ENCODE assay signal across 19 cellular contexts in genomic region chr7:50667789-50668226, GRCh38.
DNase-seq lines count a peak whose midpoint lies in the region; ATAC-seq and TF ChIP-seq lines count a peak whose summit lies in the region.
"Had no signal": no experiment of that assay in that cellular context is flagged by ENCODE, and none has a peak within 500 bp of the region (broad histone marks: within the 10 kb centered on the region; RNA-seq: fewer than 3 reads in every experiment).

No MANE protein-coding gene starts in this region.

- TF ChIP-seq POLR2A in breast epithelium (IDR thresholded peaks at IDR 0.05) (no peak), GM18505 (IDR thresholded peaks at IDR 0.05; ENCODE audit: borderline replicate concordance, extremely low read depth, insufficient read depth, insufficient read length) (no peak)

- H3K27ac Mint-ChIP-seq in CD14-positive monocyte = no peak overlapping the region

- dilution Hi-C loops in mammary epithelial cell (cut with HindIII; ENCODE audit: low sequenced_read_pairs) = no loop called here

- H3K36me3 ChIP-seq in breast epithelium = no peaks in the 10 kb centered on the region
- H3K36me3 ChIP-seq in mammary epithelial cell (ENCODE audit: insufficient read depth, low read length) = no peaks in the 10 kb centered on the region
- H3K36me3 ChIP-seq in left ventricle myocardium inferior = peaks cover 6% of the 10 kb centered on the region
- H3K36me3 ChIP-seq in psoas muscle (ENCODE audit: insufficient read depth in 1 of 2, low read depth in 1 of 2) = peaks cover 0 to 6% of the 10 kb centered on the region in 2 donors

- 63% methylated on average over 5 of the region's 5 CpGs for WGBS in mammary epithelial cell (ENCODE audit: low coverage, missing lambda C conversion rate)
- WGBS in psoas muscle, 3 donors = 8 to 19% (median 9%) methylated on average over 5 of the region's 5 CpGs

- BruUV-seq in mammary epithelial cell (replicated peaks; lab: Mats Ljungman, UMichigan) = no TSS peak

- H3K27me3 ChIP-seq in breast epithelium (no peaks in the 10 kb centered on the region), mammary epithelial cell (ENCODE audit: insufficient read depth, low read length) (peaks cover 2% of the 10 kb centered on the region), left ventricle myocardium inferior (ENCODE audit: low read depth) (no peaks in the 10 kb centered on the region), psoas muscle (ENCODE audit: insufficient read depth in 3 of 3, low read length in 2 of 3) (no peaks in the 10 kb centered on the region)

- peak in 1 of 2 donors; percentile 51 for DNase-seq in breast epithelium (ENCODE audit: low spot score in 2 of 2)
- DNase-seq in mammary epithelial cell = no peak
- DNase-seq in left ventricle myocardium inferior = peak; percentile 50
- peak; percentile 50 to 86 for DNase-seq in psoas muscle
- no peak for DNase-seq in CD14-positive monocyte (ENCODE audit: low spot score)
- no peak for DNase-seq in SHP77 (lab: John Stamatoyannopoulos, UW)
- no peak for DNase-seq in stimulated activated naive CD4-positive, alpha-beta T cell (lab: John Stamatoyannopoulos, UW)
- DNase-seq: activated CD4-positive, alpha-beta T cell treated with anti-CD3 and anti-CD28 coated beads, Interleukin-2, amount 50 U/mL, for 48 hours; activated gamma-delta T cell treated with Interleukin-2 at 50 U/mL for 16 hours; Calu3; islet precursor cell; NCI-H146; NCI-H524 treated with DMSO at 0.1 percent for 48 hours; RPMI8226; stimulated activated CD4-positive, alpha-beta T cell treated with anti-CD3 and anti-CD28 coated beads, Interleukin-4, amount 100 ng/mL, for 1 hour; stimulated activated naive CD8-positive, alpha-beta T cell treated with anti-CD3 and anti-CD28 coated beads, Interleukin-15, Interleukin-2, amounts not matched to agents 100 U/mL and 50 U/mL, for 24 hours; T1000 had no signal

- peaks cover 0 to 17% of the 10 kb centered on the region in 2 donors for H3K4me1 ChIP-seq in breast epithelium
- H3K4me1 ChIP-seq in mammary epithelial cell (ENCODE audit: insufficient read depth, low read length) = peaks cover 31% of the 10 kb centered on the region
- peaks cover 88% of the 10 kb centered on the region for H3K4me1 ChIP-seq in left ventricle myocardium inferior
- H3K4me1 ChIP-seq in psoas muscle = peaks cover 65% of the 10 kb centered on the region

- TF ChIP-seq CTCF in breast epithelium (IDR thresholded peaks at IDR 0.05) (no peak), mammary epithelial cell (conservative IDR thresholded peaks at IDR 0.05 in 1 of 2, IDR thresholded peaks at IDR 0.05 in 1 of 2; ENCODE audit: extremely low read depth in 1 of 2, insufficient read depth in 1 of 2, low read depth in 1 of 2, low read length in 2 of 2) (no peak), left ventricle myocardium inferior (IDR thresholded peaks at IDR 0.05; ENCODE audit: borderline replicate concordance) (no peak), psoas muscle (IDR thresholded peaks at IDR 0.05) (no peak), CD14-positive monocyte (IDR thresholded peaks at IDR 0.05) (no peak)

- in situ Hi-C loops in mammary epithelial cell (cut with MboI; ENCODE audit: low sequenced_read_pairs in 2 of 2) = no loop called here

- H3K27ac ChIP-seq in breast epithelium = peak overlapping the region; percentile 67 to 69
- no peak overlapping the region for H3K27ac ChIP-seq in mammary epithelial cell (ENCODE audit: insufficient read depth, low read depth, low read length)
- H3K27ac ChIP-seq in left ventricle myocardium inferior (replicated peaks) = peak overlapping the region; percentile 86
- peak overlapping the region; percentile 91 for H3K27ac ChIP-seq in psoas muscle
- H3K27ac ChIP-seq: 22Rv1 had no signal

- peaks cover 0 to 1% (median 0%) of the 10 kb centered on the region in 3 donors for H3K27me3 Mint-ChIP-seq in CD14-positive monocyte (ENCODE audit: low read depth in 3 of 3)

- H3K36me3 Mint-ChIP-seq in CD14-positive monocyte = peaks cover 9 to 11% of the 10 kb centered on the region in 2 donors

- no peaks in the 10 kb centered on the region for H3K79me2 ChIP-seq in mammary epithelial cell (ENCODE audit: insufficient read depth, low read length)

- peaks cover 0 to 3% (median 0%) of the 10 kb centered on the region in 7 donors for H3K9me3 Mint-ChIP-seq in CD14-positive monocyte

- CTCF ChIA-PET in mammary epithelial cell (lab: Charles Lee; ENCODE audit: low non-redundant PET) = no interaction called here

- ATAC-seq in psoas muscle (peak; percentile 74 to 88 (median 86)), GM18505 (IDR thresholded peaks at IDR 0.05; ENCODE audit: unreplicated experiment) (no peak)
- ATAC-seq: stimulated activated naive CD8-positive, alpha-beta T cell treated with anti-CD3 and anti-CD28 coated beads, Interleukin-15, Interleukin-2, amounts not matched to agents 100 U/mL and 50 U/mL, for 24 hours had no signal

- H3K9me3 ChIP-seq in breast epithelium = no peaks in the 10 kb centered on the region
- H3K9me3 ChIP-seq in mammary epithelial cell (replicated peaks; ENCODE audit: insufficient read depth, low read length) = peaks cover 29% of the 10 kb centered on the region
- no peaks in the 10 kb centered on the region for H3K9me3 ChIP-seq in left ventricle myocardium inferior (replicated peaks)
- no peaks in the 10 kb centered on the region for H3K9me3 ChIP-seq in psoas muscle

- H3K4me1 Mint-ChIP-seq in CD14-positive monocyte = peaks cover 26% of the 10 kb centered on the region

- no peak overlapping the region for H3K4me2 ChIP-seq in mammary epithelial cell (ENCODE audit: insufficient read depth, low read depth, low read length)

- H3K4me3 ChIP-seq in breast epithelium (peak overlapping the region in 1 of 3 donors; percentile 17), mammary epithelial cell (replicated peaks in 1 of 3; ENCODE audit: insufficient read depth in 1 of 3, low read depth in 2 of 3, low read length in 3 of 3) (no peak overlapping the region), left ventricle myocardium inferior (peak overlapping the region; percentile 4), psoas muscle (peak overlapping the region; percentile 27)

- intact Hi-C loops in breast epithelium (cut with DNase I; ENCODE audit: low total_unique reads) = no loop called here
- intact Hi-C loops in mammary epithelial cell (cut with micrococcal nuclease) = no loop called here
- intact Hi-C loops in left ventricle myocardium inferior (cut with micrococcal nuclease) = no loop called here
- intact Hi-C loops in psoas muscle (cut with DNase I) = no loop called here
- intact Hi-C loops in CD14-positive monocyte (cut with micrococcal nuclease) = no loop called here

- no peak overlapping the region for H2AFZ ChIP-seq in mammary epithelial cell (ENCODE audit: low read depth, low read length)

- no peaks in the 10 kb centered on the region for H4K20me1 ChIP-seq in mammary epithelial cell (ENCODE audit: insufficient read depth, low read length)

- no peak overlapping the region for H3K9ac ChIP-seq in mammary epithelial cell (ENCODE audit: insufficient read depth, low read length)

- H3K4me3 Mint-ChIP-seq in CD14-positive monocyte = no peak overlapping the region

Comparison
In these comparisons a context has a peak if more than half of its experiments do, and no peak if none do; other contexts are left out.
1. DNase-seq: peak in left ventricle myocardium inferior (single experiment) and psoas muscle (2 of 2); none in mammary epithelial cell (single experiment), CD14-positive monocyte (single experiment), SHP77 (0 of 2) and stimulated activated naive CD4-positive, alpha-beta T cell (0 of 6).
2. H3K4me3 ChIP-seq: peak in left ventricle myocardium inferior (single experiment) and psoas muscle (single experiment); none in mammary epithelial cell (0 of 3).